In the genomic region with DNA sequence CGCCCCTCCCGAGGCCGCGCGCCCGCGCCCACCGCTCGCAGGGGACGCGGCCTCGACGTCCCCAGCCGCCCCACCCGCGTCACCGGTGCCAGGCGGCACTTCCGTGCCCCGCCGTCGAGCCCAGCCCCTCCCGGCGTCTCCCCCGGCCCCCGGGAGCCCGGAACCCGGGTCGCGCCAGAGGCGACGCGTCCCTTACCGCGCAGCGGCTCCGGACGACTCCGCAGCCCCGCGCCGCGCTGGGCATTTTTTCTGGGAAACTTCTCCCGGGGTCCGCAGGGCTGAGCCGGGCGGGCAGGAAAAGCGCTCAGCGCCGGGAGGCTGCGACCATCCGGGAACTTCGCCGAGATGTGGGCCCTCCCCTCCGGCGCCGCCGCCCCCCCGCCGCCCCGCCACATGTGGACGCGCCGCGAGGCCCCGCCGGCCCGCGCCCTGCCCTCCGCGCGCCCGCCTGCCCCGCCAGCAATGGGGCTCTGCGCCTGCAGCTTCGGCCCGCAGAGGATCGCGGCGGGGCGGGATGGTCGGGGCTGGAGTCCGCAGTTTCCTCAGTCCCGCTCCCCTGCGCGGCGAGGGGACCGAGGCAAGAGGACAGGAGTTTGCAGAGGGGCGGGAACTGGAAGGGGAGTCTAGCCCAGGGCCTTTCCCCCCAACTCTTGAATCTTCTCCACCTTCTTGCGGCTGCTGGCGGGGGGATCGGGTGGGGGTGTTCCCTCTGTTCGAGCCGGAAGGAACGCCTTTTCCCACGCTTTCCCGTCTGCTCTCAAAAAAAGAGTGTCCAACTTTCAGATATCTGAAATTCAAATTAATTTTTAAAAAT, we compare ENCODE assay signal across 9 cellular contexts.
DNase-seq lines count a peak whose midpoint lies in the region; ATAC-seq and TF ChIP-seq lines count a peak whose summit lies in the region.
"Had no signal": no experiment of that assay in that cellular context is flagged by ENCODE, and none has a peak within 500 bp of the region (broad histone marks: within the 10 kb centered on the region; RNA-seq: fewer than 3 reads in every experiment).

No MANE protein-coding gene starts in this region.

- peak overlapping the region; percentile 98 for H2AFZ ChIP-seq in trophoblast cell (ENCODE audit: insufficient read depth, low read length, poor library complexity)

- H3K27ac ChIP-seq in SK-N-MC, result no peak overlapping the region
- peak overlapping the region; percentile 76 to 92 (median 87) for H3K27ac ChIP-seq in heart right ventricle
- H3K27ac ChIP-seq in trophoblast cell (ENCODE audit: low read depth, low read length), result peak overlapping the region; percentile 92

- H2BK120ac ChIP-seq in trophoblast cell (ENCODE audit: insufficient read depth, low read length, poor library complexity), result peak overlapping the region; percentile 100

- H3K27me3 ChIP-seq in heart right ventricle, result no peaks in the 10 kb centered on the region
- H3K27me3 ChIP-seq in trophoblast cell (ENCODE audit: insufficient read depth, low read length), result no peaks in the 10 kb centered on the region

- peak overlapping the region; percentile 100 for H3K4ac ChIP-seq in trophoblast cell (ENCODE audit: low read depth, low read length)

- peaks cover 2% of the 10 kb centered on the region for H3K27me3 Mint-ChIP-seq in activated naive CD8-positive, alpha-beta T cell treated with anti-CD3 and anti-CD28 coated beads, Interleukin-2, amount 50 U/mL, for 24 hours

- no peaks in the 10 kb centered on the region for H3K9me3 Mint-ChIP-seq in activated naive CD8-positive, alpha-beta T cell treated with anti-CD3 and anti-CD28 coated beads, Interleukin-2, amount 50 U/mL, for 24 hours

- H3K18ac ChIP-seq in trophoblast cell (ENCODE audit: low read length), result peak overlapping the region; percentile 100

- peak overlapping the region; percentile 87 for H3K4me2 ChIP-seq in trophoblast cell (ENCODE audit: low read length)

- H3K4me3 Mint-ChIP-seq in activated naive CD8-positive, alpha-beta T cell treated with anti-CD3 and anti-CD28 coated beads, Interleukin-2, amount 50 U/mL, for 24 hours, result peak overlapping the region; percentile 83

- H3K27ac Mint-ChIP-seq in activated naive CD8-positive, alpha-beta T cell treated with anti-CD3 and anti-CD28 coated beads, Interleukin-2, amount 50 U/mL, for 24 hours, result peak overlapping the region; percentile 91

- H2AK5ac ChIP-seq in trophoblast cell (ENCODE audit: low read length), result peak overlapping the region; percentile 99

- peak overlapping the region; percentile 97 for H2BK12ac ChIP-seq in trophoblast cell (ENCODE audit: low read length)

- peak overlapping the region; percentile 100 for H2BK5ac ChIP-seq in trophoblast cell (ENCODE audit: low read depth, low read length, poor library complexity)

- H3K4me1 ChIP-seq in heart right ventricle (peaks cover 0 to 53% (median 40%) of the 10 kb centered on the region in 9 donors), trophoblast cell (ENCODE audit: control insufficient read depth in 1 of 2, insufficient read depth in 2 of 2, low read length in 2 of 2) (peaks cover 16 to 28% of the 10 kb centered on the region in 2 experiments)

- H4K12ac ChIP-seq in trophoblast cell (ENCODE audit: low read depth, low read length), result peak overlapping the region; percentile 98

- H3K9me3 ChIP-seq in SK-N-MC (ENCODE audit: low read depth, low read length), result no peaks in the 10 kb centered on the region
- H3K9me3 ChIP-seq in heart right ventricle, result no peaks in the 10 kb centered on the region
- H3K9me3 ChIP-seq in trophoblast cell (ENCODE audit: insufficient read depth, low read depth, low read length), result no peaks in the 10 kb centered on the region

- DNase-seq in AG08395 (ENCODE audit: low spot score) (peak; percentile 89), SK-N-MC (ENCODE audit: low read depth, low spot score) (no peak), heart right ventricle (peak; percentile 78 to 81), trophoblast cell (peak; percentile 64 to 79), ureter (ENCODE audit: low spot score) (peak; percentile 68)
- DNase-seq in activated naive CD8-positive, alpha-beta T cell treated with anti-CD3 and anti-CD28 coated beads, Interleukin-2, amount 50 U/mL, for 24 hours, result peak; percentile 62

- H3K4me3 ChIP-seq in SK-N-MC, result peak overlapping the region; percentile 80
- peak overlapping the region; percentile 76 to 97 (median 94) for H3K4me3 ChIP-seq in heart right ventricle
- H3K4me3 ChIP-seq in trophoblast cell (ENCODE audit: low read depth, low read length), result peak overlapping the region; percentile 99

- no peak overlapping the region for H3K23ac ChIP-seq in trophoblast cell (ENCODE audit: low read length)

- intact Hi-C loops in heart right ventricle (cut with DNase I), result loop anchor here in 7 of 10 donors (5.0 to 10.0 kb wide), 5 partner anchors 68 to 108 kb away; no protein-coding TSS in a partner anchor

- peak overlapping the region; percentile 99 for H4K8ac ChIP-seq in trophoblast cell (ENCODE audit: low read depth, low read length)

- peaks cover 66% of the 10 kb centered on the region for H3K4me1 Mint-ChIP-seq in activated naive CD8-positive, alpha-beta T cell treated with anti-CD3 and anti-CD28 coated beads, Interleukin-2, amount 50 U/mL, for 24 hours

- peak overlapping the region; percentile 100 for H3K14ac ChIP-seq in trophoblast cell (ENCODE audit: low read length)

- peaks cover 5% of the 10 kb centered on the region for H3K36me3 Mint-ChIP-seq in activated naive CD8-positive, alpha-beta T cell treated with anti-CD3 and anti-CD28 coated beads, Interleukin-2, amount 50 U/mL, for 24 hours (ENCODE audit: low read depth)

- TF ChIP-seq CTCF in heart right ventricle (IDR thresholded peaks at IDR 0.05), result no peak

- peaks cover 38% of the 10 kb centered on the region for H3K79me1 ChIP-seq in trophoblast cell (ENCODE audit: low read length)

- H3K9ac ChIP-seq in SK-N-MC (ENCODE audit: insufficient read length) (peak overlapping the region; percentile 87), trophoblast cell (ENCODE audit: low read length) (peak overlapping the region; percentile 100)

- H3K79me2 ChIP-seq in trophoblast cell (ENCODE audit: control insufficient read depth, insufficient read depth, low read length, poor library complexity), result peaks cover 28% of the 10 kb centered on the region

- ATAC-seq in GM18870 (IDR thresholded peaks at IDR 0.05; ENCODE audit: unreplicated experiment) (peak; percentile 40), HG03135 (IDR thresholded peaks at IDR 0.05; ENCODE audit: unreplicated experiment) (peak; percentile 46), heart right ventricle (peak; percentile 76 to 92 (median 85))
- ATAC-seq in activated naive CD8-positive, alpha-beta T cell treated with anti-CD3 and anti-CD28 coated beads, Interleukin-2, amount 50 U/mL, for 24 hours, result peak; percentile 68
- ATAC-seq: HCT116 had no signal

- H4K91ac ChIP-seq in trophoblast cell (ENCODE audit: low read depth, low read length), result peak overlapping the region; percentile 100

- 0 to 1% methylated on average over 88 to 97 of the region's 97 CpGs for WGBS in heart right ventricle, 2 donors
- no CpG with 5 or more reads among the region's 97 CpGs for WGBS in trophoblast cell (ENCODE audit: extremely low coverage, insufficient coverage, insufficient read length)

- H3K36me3 ChIP-seq in SK-N-MC (ENCODE audit: insufficient read depth, low read length), result no peaks in the 10 kb centered on the region
- H3K36me3 ChIP-seq in heart right ventricle, result peaks cover 0 to 8% (median 0%) of the 10 kb centered on the region in 9 donors
- H3K36me3 ChIP-seq in trophoblast cell (ENCODE audit: control insufficient read depth in 1 of 2, insufficient read depth in 2 of 2, low read length in 2 of 2), result peaks cover 0 to 6% of the 10 kb centered on the region in 2 experiments
